In the genomic region with DNA sequence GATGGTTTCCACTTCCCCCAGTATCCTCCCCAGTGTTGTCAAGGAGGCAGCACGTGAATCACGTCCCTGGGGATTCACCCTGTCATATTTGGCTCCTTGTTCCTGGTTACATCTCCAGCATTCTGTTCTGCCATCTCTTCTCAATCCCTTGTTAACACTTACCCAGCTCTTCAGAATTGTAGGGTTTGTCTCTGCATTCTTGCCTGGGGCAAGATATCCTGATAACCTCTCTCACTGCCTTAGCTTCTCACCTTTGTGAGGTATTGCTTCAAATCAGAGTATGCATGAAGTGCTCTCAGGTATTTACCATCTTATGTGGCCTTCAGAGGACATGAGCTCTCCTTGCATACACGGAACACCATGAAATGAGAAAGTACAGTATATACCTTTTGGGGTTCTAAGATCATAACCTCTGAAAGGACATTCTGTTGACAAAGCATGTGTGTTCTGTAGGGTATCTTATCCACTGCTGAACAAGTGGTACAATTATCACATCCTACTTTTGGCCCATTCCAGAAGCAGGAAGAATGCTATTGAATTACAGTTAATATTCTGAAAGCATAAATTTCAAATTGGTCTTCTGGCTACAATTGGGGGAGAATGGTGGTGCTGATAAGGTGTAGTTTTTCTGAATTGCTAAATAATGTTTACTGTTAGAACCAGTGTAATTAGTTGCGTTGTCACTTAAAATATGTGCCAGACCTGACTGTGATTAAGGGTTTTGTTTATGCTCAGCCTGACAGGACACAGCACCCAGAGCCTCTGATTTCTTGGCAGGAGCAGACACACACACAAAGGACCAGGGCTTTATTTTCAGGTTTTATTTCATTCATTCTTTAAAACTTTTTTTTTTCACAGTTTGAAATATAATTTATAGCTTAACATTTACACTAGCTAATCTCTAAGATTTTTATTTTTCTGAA, we compare ENCODE assay signal across 27 cellular contexts. TPM values are rescaled to one million over a fixed set of nuclear protein-coding genes. Genes with fewer than 3 reads are reported as not detected.
DNase-seq lines count a peak whose midpoint lies in the region; ATAC-seq and TF ChIP-seq lines count a peak whose summit lies in the region.
"Had no signal": no experiment of that assay in that cellular context is flagged by ENCODE, and none has a peak within 500 bp of the region (broad histone marks: within the 10 kb centered on the region; RNA-seq: fewer than 3 reads in every experiment).

No MANE protein-coding gene starts in this region.

- H3K4me1 ChIP-seq in CD8-positive, alpha-beta memory T cell (ENCODE audit: insufficient read depth, low read length) = no peaks in the 10 kb centered on the region
- peaks cover 22% of the 10 kb centered on the region for H3K4me1 ChIP-seq in neural progenitor cell
- H3K4me1 ChIP-seq: BLaER1, prostate gland, vagina had no signal

- peaks cover 14% of the 10 kb centered on the region for H4K20me1 ChIP-seq in neural progenitor cell (ENCODE audit: low read depth)

- H3K9me3 Mint-ChIP-seq in CD8-positive, alpha-beta memory T cell = no peaks in the 10 kb centered on the region
- no peaks in the 10 kb centered on the region for H3K9me3 Mint-ChIP-seq in central memory CD8-positive, alpha-beta T cell
- H3K9me3 Mint-ChIP-seq in nephron (no peaks in the 10 kb centered on the region), neural progenitor cell (no peaks in the 10 kb centered on the region)
- H3K9me3 Mint-ChIP-seq: activated naive CD8-positive, alpha-beta T cell treated with anti-CD3 and anti-CD28 coated beads, Interleukin-2, amount 10 ng/mL, durations not matched to agents 7 days and 5 days had no signal

- H3F3A ChIP-seq in neural progenitor cell (ENCODE audit: low read depth) = peaks cover 32% of the 10 kb centered on the region

- H2AFZ ChIP-seq in neural progenitor cell (replicated peaks) = no peak overlapping the region

- H3K27me3 Mint-ChIP-seq in CD8-positive, alpha-beta memory T cell = no peaks in the 10 kb centered on the region
- H3K27me3 Mint-ChIP-seq in central memory CD8-positive, alpha-beta T cell = no peaks in the 10 kb centered on the region
- H3K27me3 Mint-ChIP-seq in nephron (ENCODE audit: low read depth) (no peaks in the 10 kb centered on the region), neural progenitor cell (ENCODE audit: insufficient read depth, low read depth) (peaks cover 2% of the 10 kb centered on the region)
- H3K27me3 Mint-ChIP-seq: activated naive CD8-positive, alpha-beta T cell treated with anti-CD3 and anti-CD28 coated beads, Interleukin-2, amount 10 ng/mL, durations not matched to agents 7 days and 5 days; naive thymus-derived CD8-positive, alpha-beta T cell had no signal

- no peak overlapping the region for H3K4me3 Mint-ChIP-seq in CD8-positive, alpha-beta memory T cell
- H3K4me3 Mint-ChIP-seq in central memory CD8-positive, alpha-beta T cell = no peak overlapping the region
- H3K4me3 Mint-ChIP-seq in nephron (no peak overlapping the region), neural progenitor cell (no peak overlapping the region)
- H3K4me3 Mint-ChIP-seq: activated naive CD8-positive, alpha-beta T cell treated with anti-CD3 and anti-CD28 coated beads, Interleukin-2, amount 10 ng/mL, durations not matched to agents 7 days and 5 days; immature natural killer cell; naive thymus-derived CD8-positive, alpha-beta T cell had no signal

- peaks cover 8% of the 10 kb centered on the region for H3K36me3 ChIP-seq in CD8-positive, alpha-beta memory T cell (ENCODE audit: insufficient read depth, low read length)
- peaks cover 8% of the 10 kb centered on the region for H3K36me3 ChIP-seq in neural progenitor cell
- H3K36me3 ChIP-seq: prostate gland had no signal

- DNase-seq in CD8-positive, alpha-beta memory T cell = no peak
- peak; percentile 48 for DNase-seq in NB4 (ENCODE audit: low read depth)
- no peak for DNase-seq in central memory CD8-positive, alpha-beta T cell (ENCODE audit: low spot score in 2 of 2)
- no peak for DNase-seq in dermis blood vessel endothelial cell
- no peak for DNase-seq in NOMO-1 (lab: John Stamatoyannopoulos, UW; ENCODE audit: unreplicated experiment in 2 of 2)
- DNase-seq in neural progenitor cell (ENCODE audit: low spot score) = no peak
- DNase-seq: activated CD4-positive, CD25-positive, alpha-beta regulatory T cell treated with anti-CD3 and anti-CD28 coated beads, Interleukin-2, amount 50 U/mL, for 72 hours; activated naive CD8-positive, alpha-beta T cell treated with anti-CD3 and anti-CD28 coated beads, Interleukin-2, amount 10 ng/mL, durations not matched to agents 7 days and 5 days; DMS79 treated with DMSO at 0.1 percent for 48 hours; immature natural killer cell; MM.1S; naive thymus-derived CD8-positive, alpha-beta T cell; NCI-H2081; NCI-H524; OCI-M1; stimulated activated CD8-positive, alpha-beta memory T cell treated with anti-CD3 and anti-CD28 coated beads, Interleukin-4, amount 100 ng/mL, for 48 hours; substantia nigra; T-helper 9 cell had no signal

- no peak for ATAC-seq in central memory CD8-positive, alpha-beta T cell (replicated peaks; ENCODE audit: extremely low read depth, poor library complexity, severe bottlenecking)
- ATAC-seq: esophagus mucosa; HepG2; naive thymus-derived CD8-positive, alpha-beta T cell had no signal

- no peak overlapping the region for H3K27ac ChIP-seq in CD8-positive, alpha-beta memory T cell (ENCODE audit: low read depth, low read length)
- H3K27ac ChIP-seq in neural progenitor cell = no peak overlapping the region
- H3K27ac ChIP-seq: BLaER1, prostate gland, SJSA1, vagina had no signal

- no peak overlapping the region for H3K4me2 ChIP-seq in neural progenitor cell
- H3K4me2 ChIP-seq: BLaER1 had no signal

- no peak for TF ChIP-seq POLR2A in NB4 (IDR thresholded peaks at IDR 0.05; ENCODE audit: extremely low read depth, insufficient read length)

- TF ChIP-seq CTCF in NB4 (IDR thresholded peaks at IDR 0.05; ENCODE audit: low read depth, low read length) (no peak), nephron (IDR thresholded peaks at IDR 0.05; ENCODE audit: unreplicated experiment in 3 of 3) (no peak), neural progenitor cell (IDR thresholded peaks at IDR 0.05) (no peak)

- POLR2A ChIA-PET in CD8-positive, alpha-beta memory T cell (lab: Charles Lee) = no interaction called here

- H3K79me2 ChIP-seq in neural progenitor cell (ENCODE audit: low read depth) = no peaks in the 10 kb centered on the region

- H3K9ac ChIP-seq in neural progenitor cell = no peak overlapping the region
- H3K9ac ChIP-seq: BLaER1 had no signal

- no peaks in the 10 kb centered on the region for H3K9me3 ChIP-seq in CD8-positive, alpha-beta memory T cell (ENCODE audit: low read length)
- H3K9me3 ChIP-seq in neural progenitor cell (ENCODE audit: low read depth) = no peaks in the 10 kb centered on the region
- H3K9me3 ChIP-seq: BLaER1, prostate gland, SJSA1, vagina had no signal

- peak overlapping the region in 5 of 8 donors; percentile 38 to 83 (median 49) for H3K27ac Mint-ChIP-seq in CD8-positive, alpha-beta memory T cell
- peak overlapping the region; percentile 33 for H3K27ac Mint-ChIP-seq in central memory CD8-positive, alpha-beta T cell (ENCODE audit: low read depth)
- peak overlapping the region; percentile 17 to 90 (median 71) for H3K27ac Mint-ChIP-seq in nephron
- H3K27ac Mint-ChIP-seq in neural progenitor cell = no peak overlapping the region
- H3K27ac Mint-ChIP-seq: activated naive CD8-positive, alpha-beta T cell treated with anti-CD3 and anti-CD28 coated beads, Interleukin-2, amount 10 ng/mL, durations not matched to agents 7 days and 5 days had no signal

- peaks cover 0 to 34% (median 16%) of the 10 kb centered on the region in 3 donors for H3K36me3 Mint-ChIP-seq in CD8-positive, alpha-beta memory T cell
- H3K36me3 Mint-ChIP-seq in central memory CD8-positive, alpha-beta T cell (ENCODE audit: insufficient read depth) = peaks cover 20% of the 10 kb centered on the region
- H3K36me3 Mint-ChIP-seq in nephron (ENCODE audit: low read depth) = peaks cover 41% of the 10 kb centered on the region
- peaks cover 17% of the 10 kb centered on the region for H3K36me3 Mint-ChIP-seq in neural progenitor cell

- no peaks in the 10 kb centered on the region for H3K4me1 Mint-ChIP-seq in CD8-positive, alpha-beta memory T cell
- H3K4me1 Mint-ChIP-seq in central memory CD8-positive, alpha-beta T cell = no peaks in the 10 kb centered on the region
- H3K4me1 Mint-ChIP-seq in nephron (peaks cover 11% of the 10 kb centered on the region), neural progenitor cell (peaks cover 15% of the 10 kb centered on the region)
- H3K4me1 Mint-ChIP-seq: activated naive CD8-positive, alpha-beta T cell treated with anti-CD3 and anti-CD28 coated beads, Interleukin-2, amount 10 ng/mL, durations not matched to agents 7 days and 5 days; immature natural killer cell had no signal

- CTCF ChIA-PET in CD8-positive, alpha-beta memory T cell (lab: Charles Lee) = no interaction called here

- no peaks in the 10 kb centered on the region for H3K27me3 ChIP-seq in CD8-positive, alpha-beta memory T cell (ENCODE audit: insufficient read depth, low read length, poor library complexity, severe bottlenecking)
- no peaks in the 10 kb centered on the region for H3K27me3 ChIP-seq in neural progenitor cell
- H3K27me3 ChIP-seq: BLaER1, SJSA1, vagina had no signal

- no peak overlapping the region for H3K4me3 ChIP-seq in CD8-positive, alpha-beta memory T cell (ENCODE audit: low read length)
- no peak overlapping the region for H3K4me3 ChIP-seq in NB4 (ENCODE audit: low read depth, low read length)
- no peak overlapping the region for H3K4me3 ChIP-seq in neural progenitor cell
- H3K4me3 ChIP-seq: BLaER1, lung, prostate gland, SJSA1, vagina had no signal

RNA-seq across cellular contexts. Expression of a gene that starts 32.7 kb away (rescaled TPM):
- not detected for total RNA-seq in CD8-positive, alpha-beta memory T cell
- not detected for polyA plus RNA-seq in CD8-positive, alpha-beta memory T cell
- total RNA-seq in dermis blood vessel endothelial cell (0.05 TPM in 1 of 2 replicates, not detected in the other), neural progenitor cell (ENCODE audit: low replicate concordance) (0.25 and 0.37 TPM in 2 replicates)
- total RNA-seq: activated CD8-positive, alpha-beta memory T cell treated with anti-CD3 and anti-CD28 coated beads for 36 hours; activated naive CD8-positive, alpha-beta T cell treated with anti-CD3 and anti-CD28 coated beads, Interleukin-2, amount 10 ng/mL, durations not matched to agents 7 days and 5 days; HepG2; naive thymus-derived CD8-positive, alpha-beta T cell; SJSA1; vagina had no signal
- polyA plus RNA-seq: HepG2; immature natural killer cell; naive thymus-derived CD8-positive, alpha-beta T cell had no signal

RNA-seq across cellular contexts. Expression of a gene that starts 33.6 kb away (rescaled TPM):
- 10 to 100 TPM; 39.4 to 42.8 TPM for total RNA-seq in CD8-positive, alpha-beta memory T cell
- 25.1 TPM for polyA plus RNA-seq in CD8-positive, alpha-beta memory T cell
- total RNA-seq in dermis blood vessel endothelial cell (36.4 and 36.8 TPM in 2 replicates), neural progenitor cell (ENCODE audit: low replicate concordance) (40.2 and 76.4 TPM in 2 replicates)
